Comparison of ENCODE assay signal across 15 cellular contexts in the genomic region with DNA sequence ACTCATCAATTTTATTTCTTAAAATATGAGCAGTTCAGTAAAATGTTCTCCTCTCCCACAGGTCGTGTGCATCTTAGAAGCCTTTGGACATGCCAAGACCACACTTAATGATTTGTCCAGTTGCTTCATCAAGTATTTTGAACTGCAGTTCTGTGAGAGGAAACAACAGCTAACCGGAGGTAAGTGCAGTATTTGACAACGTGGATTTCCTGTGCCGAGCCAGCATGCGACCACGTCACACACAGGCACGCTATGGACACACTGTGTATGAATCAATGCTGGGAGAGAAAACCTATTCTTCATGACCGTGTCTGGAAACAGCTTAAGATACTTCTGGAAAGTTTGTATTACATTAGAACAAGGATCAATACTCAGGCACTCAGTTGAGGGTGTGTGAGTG.
DNase-seq lines count a peak whose midpoint lies in the region; ATAC-seq and TF ChIP-seq lines count a peak whose summit lies in the region.
"Had no signal": no experiment of that assay in that cellular context is flagged by ENCODE, and none has a peak within 500 bp of the region (broad histone marks: within the 10 kb centered on the region; RNA-seq: fewer than 3 reads in every experiment).

No MANE protein-coding gene starts in this region.

- no peak overlapping the region for H3K27ac Mint-ChIP-seq in activated T-helper 1 cell treated with anti-CD3 and anti-CD28 coated beads, Interleukin-12 subunit alpha, Interleukin-12 subunit beta, Interleukin-2, Interleukin-4 antibody, amounts not matched to agents 30 ng/mL and 10 ng/mL and 1 ng/mL, durations not matched to agents 14 hours and 24 hours and 36 hours
- H3K27ac Mint-ChIP-seq: stimulated activated memory B cell treated with anti-CD40 and anti-IgM and Interleukin-4, amounts not matched to agents 10 μg/mL and 1 μg/mL and 100 μg/mL, for 72 hours had no signal

- peaks cover 13% of the 10 kb centered on the region for H3K4me1 Mint-ChIP-seq in activated T-helper 1 cell treated with anti-CD3 and anti-CD28 coated beads, Interleukin-12 subunit alpha, Interleukin-12 subunit beta, Interleukin-2, Interleukin-4 antibody, amounts not matched to agents 30 ng/mL and 10 ng/mL and 1 ng/mL, durations not matched to agents 14 hours and 24 hours and 36 hours (ENCODE audit: low read depth)
- H3K4me1 Mint-ChIP-seq: stimulated activated memory B cell treated with anti-CD40 and anti-IgM and Interleukin-4, amounts not matched to agents 10 μg/mL and 1 μg/mL and 100 μg/mL, for 72 hours had no signal

- H3K36me3 Mint-ChIP-seq in activated T-helper 1 cell treated with anti-CD3 and anti-CD28 coated beads, Interleukin-12 subunit alpha, Interleukin-12 subunit beta, Interleukin-2, Interleukin-4 antibody, amounts not matched to agents 30 ng/mL and 10 ng/mL and 1 ng/mL, durations not matched to agents 14 hours and 24 hours and 36 hours (ENCODE audit: low read depth): no peaks in the 10 kb centered on the region
- H3K36me3 Mint-ChIP-seq: stimulated activated memory B cell treated with anti-CD40 and anti-IgM and Interleukin-4, amounts not matched to agents 10 μg/mL and 1 μg/mL and 100 μg/mL, for 72 hours had no signal

- H3K79me2 ChIP-seq in Loucy (ENCODE audit: insufficient read depth, low read length): no peaks in the 10 kb centered on the region

- H3K4me2 ChIP-seq in Loucy (ENCODE audit: low read depth, low read length, poor library complexity, severe bottlenecking): peak overlapping the region; percentile 57

- no peaks in the 10 kb centered on the region for H3F3A ChIP-seq in Loucy (ENCODE audit: low read depth)

- peak overlapping the region; percentile 28 for H3K4me3 Mint-ChIP-seq in activated T-helper 1 cell treated with anti-CD3 and anti-CD28 coated beads, Interleukin-12 subunit alpha, Interleukin-12 subunit beta, Interleukin-2, Interleukin-4 antibody, amounts not matched to agents 30 ng/mL and 10 ng/mL and 1 ng/mL, durations not matched to agents 14 hours and 24 hours and 36 hours
- H3K4me3 Mint-ChIP-seq: stimulated activated memory B cell treated with anti-CD40 and anti-IgM and Interleukin-4, amounts not matched to agents 10 μg/mL and 1 μg/mL and 100 μg/mL, for 72 hours had no signal

- no peaks in the 10 kb centered on the region for H4K20me1 ChIP-seq in Loucy (ENCODE audit: insufficient read depth, low read length, poor library complexity, severe bottlenecking)
- H4K20me1 ChIP-seq: BLaER1 treated with 17β-estradiol and CSF1 and Interleukin-3, amounts not matched to agents 10 nM and 100 nM had no signal

- no peaks in the 10 kb centered on the region for H3K9me2 ChIP-seq in Loucy (replicated peaks; ENCODE audit: low read depth, low read length)

- TF ChIP-seq CTCF in Loucy (conservative IDR thresholded peaks at IDR 0.05; ENCODE audit: low read length): no peak

- no peaks in the 10 kb centered on the region for H3K4me1 ChIP-seq in Loucy (ENCODE audit: insufficient read depth, low read length, poor library complexity, severe bottlenecking)
- H3K4me1 ChIP-seq: pancreas had no signal

- ATAC-seq in stimulated activated naive CD8-positive, alpha-beta T cell treated with anti-CD3 and anti-CD28 coated beads, Interleukin-15, Interleukin-2, amounts not matched to agents 100 U/mL and 50 U/mL, for 24 hours: peak; percentile 57
- ATAC-seq: stimulated activated memory B cell treated with anti-CD40 and anti-IgM and Interleukin-4, amounts not matched to agents 10 μg/mL and 1 μg/mL and 100 μg/mL, for 72 hours had no signal

- peak overlapping the region; percentile 3 for H3K9ac ChIP-seq in Loucy (ENCODE audit: low read depth, low read length, poor library complexity, severe bottlenecking)
- H3K9ac ChIP-seq: BLaER1 treated with 17β-estradiol and CSF1 and Interleukin-3, amounts not matched to agents 10 nM and 100 nM had no signal

- H2AFZ ChIP-seq in Loucy (ENCODE audit: low read length): peak overlapping the region; percentile 66

- no peaks in the 10 kb centered on the region for H3K9me3 ChIP-seq in Loucy (ENCODE audit: insufficient read depth, low read depth, low read length)
- H3K9me3 ChIP-seq: pancreas had no signal

- peak; percentile 10 for DNase-seq in activated naive CD4-positive, alpha-beta T cell treated with Interleukin-2 at 50 U/mL for 16 hours
- DNase-seq in activated naive CD4-positive, alpha-beta T cell (lab: John Stamatoyannopoulos, UW): no peak
- DNase-seq in activated T-helper 1 cell treated with anti-CD3 and anti-CD28 coated beads, Interleukin-12 subunit alpha, Interleukin-12 subunit beta, Interleukin-2, Interleukin-4 antibody, amounts not matched to agents 30 ng/mL and 10 ng/mL and 1 ng/mL, durations not matched to agents 14 hours and 24 hours and 36 hours (ENCODE audit: low spot score): no peak
- no peak for DNase-seq in stimulated activated naive CD8-positive, alpha-beta T cell treated with anti-CD3 and anti-CD28 coated beads, Interleukin-15, Interleukin-2, amounts not matched to agents 100 U/mL and 50 U/mL, for 24 hours
- DNase-seq in NCI-H1930 (lab: John Stamatoyannopoulos, UW): no peak
- no peak for DNase-seq in NK-92 (lab: John Stamatoyannopoulos, UW; ENCODE audit: unreplicated experiment)
- no peak for DNase-seq in activated effector memory CD4-positive, alpha-beta T cell treated with anti-CD3 and anti-CD28 coated beads, Interleukin-2, amount 50 U/mL, for 16 hours
- DNase-seq: erythroblast, hypothalamus, NCI-H226, pancreas had no signal

- H3K27me3 ChIP-seq in Loucy (ENCODE audit: insufficient read depth, low read length, poor library complexity, severe bottlenecking): no peaks in the 10 kb centered on the region
- H3K27me3 ChIP-seq: BLaER1 treated with 17β-estradiol and CSF1 and Interleukin-3, amounts not matched to agents 10 nM and 100 nM; cardiac muscle cell; pancreas had no signal

- peaks cover 14% of the 10 kb centered on the region for H3K27me3 Mint-ChIP-seq in activated T-helper 1 cell treated with anti-CD3 and anti-CD28 coated beads, Interleukin-12 subunit alpha, Interleukin-12 subunit beta, Interleukin-2, Interleukin-4 antibody, amounts not matched to agents 30 ng/mL and 10 ng/mL and 1 ng/mL, durations not matched to agents 14 hours and 24 hours and 36 hours (ENCODE audit: insufficient read depth)
- H3K27me3 Mint-ChIP-seq: stimulated activated memory B cell treated with anti-CD40 and anti-IgM and Interleukin-4, amounts not matched to agents 10 μg/mL and 1 μg/mL and 100 μg/mL, for 72 hours had no signal

- no peaks in the 10 kb centered on the region for H3K9me3 Mint-ChIP-seq in activated T-helper 1 cell treated with anti-CD3 and anti-CD28 coated beads, Interleukin-12 subunit alpha, Interleukin-12 subunit beta, Interleukin-2, Interleukin-4 antibody, amounts not matched to agents 30 ng/mL and 10 ng/mL and 1 ng/mL, durations not matched to agents 14 hours and 24 hours and 36 hours

- H3K36me3 ChIP-seq in Loucy (ENCODE audit: insufficient read depth, low read length): no peaks in the 10 kb centered on the region
- H3K36me3 ChIP-seq: BLaER1 treated with 17β-estradiol and CSF1 and Interleukin-3, amounts not matched to agents 10 nM and 100 nM; cardiac muscle cell; pancreas had no signal

- H3K4me3 ChIP-seq in Loucy (ENCODE audit: low read length, poor library complexity, severe bottlenecking): peak overlapping the region; percentile 55
- H3K4me3 ChIP-seq: BLaER1 treated with 17β-estradiol and CSF1 and Interleukin-3, amounts not matched to agents 10 nM and 100 nM; cardiac muscle cell; pancreas had no signal

- intact Hi-C loops in activated T-helper 1 cell treated with anti-CD3 and anti-CD28 coated beads, Interleukin-12 subunit alpha, Interleukin-12 subunit beta, Interleukin-2, Interleukin-4 antibody, amounts not matched to agents 30 ng/mL and 10 ng/mL and 1 ng/mL, durations not matched to agents 14 hours and 24 hours and 36 hours (cut with micrococcal nuclease): loop anchor here (1.0 to 5.0 kb wide), 4 partner anchors 17 to 722 kb away; no protein-coding TSS in a partner anchor
